20 cellular contexts compared by ENCODE assay signal in the genomic region with DNA sequence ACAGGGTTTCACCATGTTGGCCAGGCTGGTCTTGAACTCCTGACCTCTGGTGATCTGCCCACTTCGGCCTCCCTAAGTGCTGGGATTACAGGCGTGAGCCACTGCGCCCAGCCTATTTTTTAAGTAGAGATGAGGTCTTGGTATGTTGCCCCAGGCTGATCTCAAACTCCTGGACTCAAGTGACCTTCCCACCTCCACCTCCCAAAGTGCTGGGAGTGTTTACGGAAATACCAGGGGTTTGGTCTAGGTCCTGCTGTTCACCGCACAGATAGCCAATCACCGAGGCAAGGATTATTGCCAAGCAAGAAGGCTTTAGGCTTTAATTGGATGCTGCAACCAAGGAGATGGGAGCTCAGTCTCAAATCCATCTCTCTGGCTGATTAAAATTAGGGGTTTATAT. TPM values are rescaled to one million over a fixed set of nuclear protein-coding genes. Genes with fewer than 3 reads are reported as not detected.
DNase-seq lines count a peak whose midpoint lies in the region; ATAC-seq and TF ChIP-seq lines count a peak whose summit lies in the region.
"Had no signal": no experiment of that assay in that cellular context is flagged by ENCODE, and none has a peak within 500 bp of the region (broad histone marks: within the 10 kb centered on the region; RNA-seq: fewer than 3 reads in every experiment).

No MANE protein-coding gene starts in this region.

- DNase-seq in NCI-H2227 (lab: John Stamatoyannopoulos, UW; ENCODE audit: unreplicated experiment) (peak; percentile 20), WERI-Rb-1 (peak; percentile 86), neural crest cell (ENCODE audit: low read depth, low spot score) (no peak), DMS53 treated with DMSO at 0.1 percent for 48 hours (lab: John Stamatoyannopoulos, UW; ENCODE audit: unreplicated experiment) (no peak), testis (no peak)
- DNase-seq: AML-193; C1 segment of cervical spinal cord; Calu3; CD4-positive, alpha-beta T cell; DMS 273 treated with DMSO at 0.1 percent for 48 hours; DMS79; HCEC 1CT; HFFc6 had no signal

- peak overlapping the region; percentile 12; the same call in 1 of the 2 replicates for H3K4me2 ChIP-seq in BLaER1

- WGBS in testis, 2 donors, result 81 to 88% methylated on average over 6 of the region's 6 CpGs

- H3K4me1 ChIP-seq in BLaER1, result peaks cover 48% of the 10 kb centered on the region
- no peaks in the 10 kb centered on the region for H3K4me1 ChIP-seq in testis

- no peak overlapping the region for H3K9ac ChIP-seq in BLaER1

- no peaks in the 10 kb centered on the region for H3K4me1 Mint-ChIP-seq in neural crest cell

- H3K27ac ChIP-seq in BLaER1 (no peak overlapping the region), WERI-Rb-1 (peak overlapping the region; percentile 56), testis (no peak overlapping the region)
- H3K27ac ChIP-seq: 22Rv1, HL-60 had no signal

- no peaks in the 10 kb centered on the region for H3K9me3 Mint-ChIP-seq in neural crest cell
- H3K9me3 Mint-ChIP-seq: CD4-positive, alpha-beta T cell; HFFc6 had no signal

- no peaks in the 10 kb centered on the region for H4K20me1 ChIP-seq in BLaER1

- H3K36me3 ChIP-seq in BLaER1, result no peaks in the 10 kb centered on the region
- H3K36me3 ChIP-seq in WERI-Rb-1, result no peaks in the 10 kb centered on the region
- no peaks in the 10 kb centered on the region for H3K36me3 ChIP-seq in testis (ENCODE audit: low read depth, missing control alignments)

- peaks cover 52% of the 10 kb centered on the region for H3K27me3 Mint-ChIP-seq in neural crest cell (ENCODE audit: low read depth)
- H3K27me3 Mint-ChIP-seq: CD4-positive, alpha-beta T cell had no signal

- TF ChIP-seq CTCF in WERI-Rb-1 (IDR thresholded peaks at IDR 0.05; ENCODE audit: low read depth, low read length), result no peak
- no peak for TF ChIP-seq CTCF in neural crest cell (conservative IDR thresholded peaks at IDR 0.05)
- no peak for TF ChIP-seq CTCF in testis (IDR thresholded peaks at IDR 0.05)

- H3K27me3 ChIP-seq in BLaER1, result no peaks in the 10 kb centered on the region
- H3K27me3 ChIP-seq in WERI-Rb-1 (ENCODE audit: insufficient read depth, low read depth, severe bottlenecking), result no peaks in the 10 kb centered on the region
- H3K27me3 ChIP-seq in testis, result no peaks in the 10 kb centered on the region

- H3K36me3 Mint-ChIP-seq in neural crest cell (ENCODE audit: low read depth), result no peaks in the 10 kb centered on the region

- intact Hi-C loops in testis (cut with DNase I; ENCODE audit: low total_unique reads), result no loop called here

- H3K4me3 Mint-ChIP-seq in neural crest cell, result no peak overlapping the region
- H3K4me3 Mint-ChIP-seq: CD4-positive, alpha-beta T cell; HFFc6 had no signal

- TF ChIP-seq POLR2A in testis (IDR thresholded peaks at IDR 0.05), result no peak

- H3K9me3 ChIP-seq in BLaER1 (peaks cover 6% of the 10 kb centered on the region), WERI-Rb-1 (ENCODE audit: severe bottlenecking) (no peaks in the 10 kb centered on the region), testis (no peaks in the 10 kb centered on the region)

- ATAC-seq in GM18870 (IDR thresholded peaks at IDR 0.05; ENCODE audit: unreplicated experiment) (no peak), HG02571 (IDR thresholded peaks at IDR 0.05; ENCODE audit: unreplicated experiment) (no peak)

- H3K4me3 ChIP-seq in BLaER1 (no peak overlapping the region), WERI-Rb-1 (ENCODE audit: low read depth, low read length) (no peak overlapping the region), testis (no peak overlapping the region)

- peak overlapping the region; percentile 19 for H3K27ac Mint-ChIP-seq in neural crest cell (ENCODE audit: unreplicated experiment)
- H3K27ac Mint-ChIP-seq: CD4-positive, alpha-beta T cell; HFFc6 had no signal

RNA-seq across cellular contexts. Expression of gene CLEC4G, which starts 11.6 kb away (rescaled TPM):
- not detected in 2 replicates for total RNA-seq in neural crest cell
- 1 to 10 TPM in 1 of 2 donors, not detected in 1; 1.2 TPM for total RNA-seq in testis
- 0.71 TPM for polyA plus RNA-seq in testis (ENCODE audit: insufficient read depth, low read depth, low replicate concordance)
- total RNA-seq: A673; Calu3; CD4-positive, alpha-beta T cell; H4; HFFc6 had no signal

RNA-seq across cellular contexts. Expression of gene FCER2, which starts 18.4 kb away (rescaled TPM):
- not detected in 2 replicates for total RNA-seq in neural crest cell
- total RNA-seq in testis, result under 1 TPM; 0.79 to 0.87 TPM
- polyA plus RNA-seq in testis (ENCODE audit: insufficient read depth, low read depth, low replicate concordance), result 1.1 TPM
- total RNA-seq: A673; Calu3; CD4-positive, alpha-beta T cell; H4; HFFc6 had no signal

RNA-seq across cellular contexts. Expression of gene CD209, which starts 27.0 kb away (rescaled TPM):
- total RNA-seq in neural crest cell (not detected in 2 replicates), testis (under 1 TPM; 0.55 to 0.74 TPM)
- 5.0 TPM for polyA plus RNA-seq in testis (ENCODE audit: insufficient read depth, low read depth, low replicate concordance)
- total RNA-seq: A673; Calu3; CD4-positive, alpha-beta T cell; HFFc6 had no signal

RNA-seq across cellular contexts. Expression of gene TRAPPC5, which starts 39.7 kb away (rescaled TPM):
- 83.8 and 87.2 TPM in 2 replicates for total RNA-seq in neural crest cell
- 100 to 1,000 TPM; 194 to 226 TPM for total RNA-seq in testis
- polyA plus RNA-seq in testis (ENCODE audit: insufficient read depth, low read depth, low replicate concordance), result 214 TPM

RNA-seq across cellular contexts. Expression of gene CLEC4M, which starts 42.7 kb away (rescaled TPM):
- total RNA-seq in neural crest cell (not detected in 2 replicates), testis (10 to 100 TPM in 1 of 2 donors, 1 to 10 TPM in 1; 9.4 to 14.9 TPM)
- 14.5 TPM for polyA plus RNA-seq in testis (ENCODE audit: insufficient read depth, low read depth, low replicate concordance)
- total RNA-seq: A673; Calu3; CD4-positive, alpha-beta T cell; H4; HFFc6 had no signal

Comparison
In these comparisons a context has a peak if more than half of its experiments do, and no peak if none do; other contexts are left out.
1. DNase-seq: peak in NCI-H2227 (single experiment) and WERI-Rb-1 (single experiment); none in neural crest cell (single experiment), DMS53 treated with DMSO at 0.1 percent for 48 hours (single experiment) and testis (single experiment).